Comparison of ENCODE assay signal across 23 cellular contexts in genomic region chr6:10000461-10000992, GRCh38.
A peak's percentile ranks its signal among the peaks of the same experiment; 100 is the strongest.
DNase-seq lines count a peak whose midpoint lies in the region; ATAC-seq, FAIRE-seq and TF ChIP-seq lines count a peak whose summit lies in the region.
"Had no signal": no experiment of that assay in that cellular context is flagged by ENCODE, and none has a peak within 500 bp of the region (broad histone marks: within the 10 kb centered on the region; RNA-seq: fewer than 3 reads in every experiment).

No MANE protein-coding gene starts in this region.

- ATAC-seq in PC-3 (no peak), GM19467 (IDR thresholded peaks at IDR 0.05; ENCODE audit: unreplicated experiment) (no peak), GM19455 (IDR thresholded peaks at IDR 0.05; ENCODE audit: unreplicated experiment) (no peak)
- ATAC-seq: GM12878 had no signal

- peak; percentile 18 for FAIRE-seq in bronchial epithelial cell (lab: Jason Lieb, UNC)
- FAIRE-seq: GM12878, GM19239, HTR-8/SVneo had no signal

- no peaks in the 10 kb centered on the region for H3K9me3 ChIP-seq in PC-3 (ENCODE audit: low read length)
- H3K9me3 ChIP-seq: SJCRH30 had no signal

- intact Hi-C loops in PC-3 (cut with micrococcal nuclease), result no loop called here

- H3K27ac ChIP-seq in PC-3 (ENCODE audit: low read length), result no peak overlapping the region
- H3K27ac ChIP-seq: PC-9, SJCRH30 had no signal

- H3K4me2 ChIP-seq in PC-3 (ENCODE audit: low read length), result no peak overlapping the region
- H3K4me2 ChIP-seq: PC-9 had no signal

- TF ChIP-seq CTCF in PC-3 (conservative IDR thresholded peaks at IDR 0.05; ENCODE audit: low read depth, low read length) (no peak), bronchial epithelial cell (IDR thresholded peaks at IDR 0.05; ENCODE audit: insufficient read depth, low read length, severe bottlenecking) (no peak), GM20000 (IDR thresholded peaks at IDR 0.05; ENCODE audit: extremely low read depth, missing control alignments) (no peak)

- no peak overlapping the region for H3K9ac ChIP-seq in PC-3 (ENCODE audit: low read length)

- H3K27me3 ChIP-seq in PC-3 (ENCODE audit: low read length), result peaks cover 62% of the 10 kb centered on the region
- H3K27me3 ChIP-seq in bronchial epithelial cell (ENCODE audit: control insufficient read depth, insufficient read depth, low read length), result no peaks in the 10 kb centered on the region
- H3K27me3 ChIP-seq: SJCRH30 had no signal

- no peaks in the 10 kb centered on the region for H3K79me2 ChIP-seq in PC-3 (ENCODE audit: low read length)

- CTCF ChIA-PET in PC-3 (lab: Charles Lee), result no interaction called here

- H3K4me1 ChIP-seq in PC-3 (ENCODE audit: insufficient read depth, low read length), result no peaks in the 10 kb centered on the region
- H3K4me1 ChIP-seq: SJCRH30 had no signal

- H3K9me2 ChIP-seq in PC-3 (replicated peaks; ENCODE audit: low read length), result no peaks in the 10 kb centered on the region

- no peak overlapping the region for H2AFZ ChIP-seq in PC-3 (ENCODE audit: low read length)
- H2AFZ ChIP-seq: PC-9 had no signal

- no peaks in the 10 kb centered on the region for H3K36me3 ChIP-seq in PC-3 (ENCODE audit: low read depth, low read length)
- no peaks in the 10 kb centered on the region for H3K36me3 ChIP-seq in bronchial epithelial cell (ENCODE audit: control insufficient read depth, insufficient read depth, low read length)
- H3K36me3 ChIP-seq: SJCRH30 had no signal

- H3K4me3 ChIP-seq in PC-3 (ENCODE audit: low read length) (no peak overlapping the region), bronchial epithelial cell (ENCODE audit: low read depth, low read length) (no peak overlapping the region)
- H3K4me3 ChIP-seq: GM12878, PC-9, SJCRH30 had no signal

- POLR2A ChIA-PET in PC-3 (lab: Charles Lee; ENCODE audit: unreplicated experiment), result no interaction called here

- H4K20me1 ChIP-seq in PC-3 (ENCODE audit: low read length), result no peaks in the 10 kb centered on the region

- BruUV-seq in PC-3 (replicated peaks; lab: Mats Ljungman, UMichigan), result no TSS peak

- no peaks in the 10 kb centered on the region for H3F3A ChIP-seq in PC-3 (ENCODE audit: low read length, unreplicated experiment)

- peak; percentile 53 for DNase-seq in H4 (ENCODE audit: low spot score)
- DNase-seq in PC-3, result peak; percentile 40
- DNase-seq in bronchial epithelial cell (ENCODE audit: low read depth), result peak; percentile 80
- DNase-seq in GM20000 (ENCODE audit: low spot score), result no peak
- DNase-seq in HCEC 1CT, result no peak
- DNase-seq: AML-193, COR-L47, DMS 273 treated with DMSO at 0.1 percent for 48 hours, DND-41, GF-D8, H7, NCI-H1436, NCI-H1930, NCI-H526, SJCRH30, SW 1271, T-helper 2 cell had no signal

Comparison
In these comparisons a context has a peak if more than half of its experiments do, and no peak if none do; other contexts are left out.
1. DNase-seq: peak in H4 (single experiment), PC-3 (single experiment) and bronchial epithelial cell (single experiment); none in GM20000 (single experiment) and HCEC 1CT (single experiment).